8 cellular contexts compared by ENCODE assay signal in genomic region chr3:150409527-150410310, GRCh38. TPM values are rescaled to one million over a fixed set of nuclear protein-coding genes. Genes with fewer than 3 reads are reported as not detected.
DNase-seq lines count a peak whose midpoint lies in the region; ATAC-seq and TF ChIP-seq lines count a peak whose summit lies in the region.

No MANE protein-coding gene starts in this region.

- H3K36me3 Mint-ChIP-seq in naive thymus-derived CD8-positive, alpha-beta T cell: peaks cover 0 to 18% (median 10%) of the 10 kb centered on the region in 3 donors

- intact Hi-C loops in stomach (cut with DNase I; ENCODE audit: low total_unique reads): loop anchor here (10.0 kb wide), 1 partner anchor 85 kb away; no protein-coding TSS in a partner anchor

- peak overlapping the region; percentile 87 for H3K4me2 ChIP-seq in OCI-LY1 (ENCODE audit: low read length)
- peak overlapping the region; percentile 62 for H3K4me2 ChIP-seq in fibroblast of lung (ENCODE audit: extremely low read depth, insufficient read depth, low read length)

- CTCF ChIA-PET in BJ (lab: Yijun Ruan, JAX): interaction anchor here (0.5 to 6.0 kb wide), 20 partner anchors 8 to 472 kb away, joined by 3 to 48 read pairs (median 4); no protein-coding TSS in a partner anchor

- H3K27me3 ChIP-seq in BJ (ENCODE audit: control insufficient read depth, insufficient read depth, low read length) (no peaks in the 10 kb centered on the region), OCI-LY1 (ENCODE audit: insufficient read depth, low read length) (no peaks in the 10 kb centered on the region), fibroblast of lung (ENCODE audit: control insufficient read depth, insufficient read depth, low read length) (no peaks in the 10 kb centered on the region), stomach (no peaks in the 10 kb centered on the region)

- H2AFZ ChIP-seq in OCI-LY1 (ENCODE audit: low read length) (no peak overlapping the region), fibroblast of lung (ENCODE audit: low read length) (no peak overlapping the region)

- H3K79me2 ChIP-seq in OCI-LY1 (ENCODE audit: insufficient read depth, low read length) (peaks cover 54% of the 10 kb centered on the region), fibroblast of lung (ENCODE audit: control insufficient read depth, insufficient read depth, low read length) (peaks cover 67% of the 10 kb centered on the region)

- peak; percentile 25 for ATAC-seq in HG03378 (IDR thresholded peaks at IDR 0.05; ENCODE audit: unreplicated experiment)
- ATAC-seq in naive thymus-derived CD8-positive, alpha-beta T cell: peak; percentile 9 to 16

- POLR2A ChIA-PET in BJ (lab: Charles Lee): no interaction called here
- POLR2A ChIA-PET in naive thymus-derived CD8-positive, alpha-beta T cell (lab: Charles Lee): interaction anchor here (0.6 to 5.9 kb wide), 20 partner anchors 8 to 428 kb away, joined by 3 to 58 read pairs (median 4); partner anchors contain the start of genes EIF2A, ERICH6, SELENOT and SERP1

- H3K4me1 ChIP-seq in OCI-LY1 (ENCODE audit: insufficient read depth, low read length, severe bottlenecking): peaks cover 48% of the 10 kb centered on the region
- H3K4me1 ChIP-seq in fibroblast of lung (ENCODE audit: control insufficient read depth, extremely low read depth, insufficient read depth, low read length): peaks cover 3% of the 10 kb centered on the region
- H3K4me1 ChIP-seq in stomach: peaks cover 6 to 43% (median 34%) of the 10 kb centered on the region in 4 donors

- peak overlapping the region; percentile 91 to 99 (median 96) for H3K27ac Mint-ChIP-seq in naive thymus-derived CD8-positive, alpha-beta T cell

- peak overlapping the region; percentile 80 to 98 (median 92) for H3K4me3 Mint-ChIP-seq in naive thymus-derived CD8-positive, alpha-beta T cell

- H4K20me1 ChIP-seq in OCI-LY1 (ENCODE audit: insufficient read depth, low read length) (peaks cover 11% of the 10 kb centered on the region; the same call in 1 of the 2 replicates), fibroblast of lung (ENCODE audit: control insufficient read depth, extremely low read depth, insufficient read depth, low read length) (peaks cover 15% of the 10 kb centered on the region)

- in situ Hi-C loops in GM18951 (cut with MboI; ENCODE audit: low sequenced_read_pairs, unreplicated experiment): no loop called here

- WGBS in stomach, 5 donors: 0 to 1% (median 0%) methylated on average over 16 to 71 of the region's 71 CpGs

- H3K27ac ChIP-seq in OCI-LY1 (ENCODE audit: low read depth, low read length, poor library complexity, severe bottlenecking) (peak overlapping the region; percentile 87), fibroblast of lung (ENCODE audit: insufficient read depth, low read length) (peak overlapping the region; percentile 96), stomach (peak overlapping the region; percentile 99 to 100 (median 100))

- peaks cover 3% of the 10 kb centered on the region; the same call in 1 of the 2 replicates for H3F3A ChIP-seq in OCI-LY1 (ENCODE audit: insufficient read depth, low read length)

- no peaks in the 10 kb centered on the region for H3K27me3 Mint-ChIP-seq in naive thymus-derived CD8-positive, alpha-beta T cell

- no peaks in the 10 kb centered on the region for H3K9me3 Mint-ChIP-seq in naive thymus-derived CD8-positive, alpha-beta T cell

- DNase-seq in BJ (ENCODE audit: low read depth) (no peak), activated T-helper 1 cell treated with Interleukin-2 at 50 U/mL for 16 hours (ENCODE audit: low read depth) (peak; percentile 42), fibroblast of lung (ENCODE audit: low read depth in 2 of 2) (peak; percentile 69 to 75), stomach (peak; percentile 78)
- DNase-seq in naive thymus-derived CD8-positive, alpha-beta T cell: peak; percentile 40 to 78 (median 53)

- H3K9ac ChIP-seq in OCI-LY1 (ENCODE audit: low read length): peak overlapping the region; percentile 77
- peak overlapping the region; percentile 96 for H3K9ac ChIP-seq in fibroblast of lung (ENCODE audit: insufficient read depth, low read length)

- H3K4me1 Mint-ChIP-seq in naive thymus-derived CD8-positive, alpha-beta T cell: peaks cover 19 to 50% (median 42%) of the 10 kb centered on the region in 4 donors

- H3K36me3 ChIP-seq in BJ (ENCODE audit: control insufficient read depth, insufficient read depth, low read length): peaks cover 4% of the 10 kb centered on the region; the same call in 1 of the 2 replicates
- peaks cover 28% of the 10 kb centered on the region; the same call in 1 of the 2 replicates for H3K36me3 ChIP-seq in OCI-LY1 (ENCODE audit: insufficient read depth, low read length)
- H3K36me3 ChIP-seq in fibroblast of lung (ENCODE audit: control insufficient read depth, insufficient read depth, low read length): peaks cover 9% of the 10 kb centered on the region
- no peaks in the 10 kb centered on the region for H3K36me3 ChIP-seq in stomach

- H3K4me3 ChIP-seq in BJ (ENCODE audit: low read depth, low read length): peak overlapping the region; percentile 84
- peak overlapping the region; percentile 94 for H3K4me3 ChIP-seq in OCI-LY1 (ENCODE audit: low read depth, low read length, poor library complexity, severe bottlenecking)
- H3K4me3 ChIP-seq in fibroblast of lung (replicated peaks in 1 of 4; ENCODE audit: control extremely low read depth in 1 of 4, insufficient read depth in 1 of 4, low read depth in 3 of 4, low read length in 4 of 4): peak overlapping the region; percentile 81 to 97 (median 92)
- H3K4me3 ChIP-seq in stomach: peak overlapping the region; percentile 79 to 98 (median 90)

- peak; percentile 32 for TF ChIP-seq CTCF in BJ (IDR thresholded peaks at IDR 0.05; ENCODE audit: insufficient read depth, low read depth, low read length)
- peak; percentile 77 for TF ChIP-seq CTCF in OCI-LY1 (IDR thresholded peaks at IDR 0.05; ENCODE audit: low read length)
- TF ChIP-seq CTCF in fibroblast of lung (conservative IDR thresholded peaks at IDR 0.05 in 1 of 2, IDR thresholded peaks at IDR 0.05 in 1 of 2; ENCODE audit: low read depth in 1 of 2, low read length in 2 of 2): peak in 1 of 2 donors; percentile 32
- TF ChIP-seq CTCF in stomach (IDR thresholded peaks at IDR 0.05): peak in 5 of 7 experiments; percentile 39 to 61 (median 45)

- H3K9me3 ChIP-seq in OCI-LY1 (ENCODE audit: low read length): no peaks in the 10 kb centered on the region
- H3K9me3 ChIP-seq in fibroblast of lung (ENCODE audit: control insufficient read depth, insufficient read depth, low read depth, low read length): no peaks in the 10 kb centered on the region
- H3K9me3 ChIP-seq in stomach: no peaks in the 10 kb centered on the region

- TF ChIP-seq POLR2A in GM18951 (IDR thresholded peaks at IDR 0.05; ENCODE audit: extremely low read depth, insufficient read depth, insufficient read length) (peak; percentile 26), stomach (IDR thresholded peaks at IDR 0.05) (no peak)

- H3K9me2 ChIP-seq in OCI-LY1 (ENCODE audit: low read depth, low read length): no peaks in the 10 kb centered on the region

- TF ChIP-seq EP300 in stomach (IDR thresholded peaks at IDR 0.05): no peak

RNA-seq across cellular contexts. Expression of gene TSC22D2, which starts 1.6 kb away (rescaled TPM):
- polyA plus RNA-seq in BJ (2011; rRNA removed) (8.4 and 13.9 TPM in 2 replicates), fibroblast of lung (29.3 and 45.5 TPM in 2 replicates), stomach (10 to 100 TPM in 1 of 3 donors, 1 to 10 TPM in 2; 7.1 to 13.6 (median 7.7) TPM)
- polyA minus RNA-seq in BJ (2011; rRNA and poly(A)+ RNA removed): 25.4 and 26.1 TPM in 2 replicates
- total RNA-seq in fibroblast of lung (10.3 and 23.6 TPM in 2 replicates), stomach (10 to 100 TPM; 12.9 to 32.2 (median 23.9) TPM)
- 30.3 and 41.2 TPM in 2 replicates for polyA plus RNA-seq in fibroblast of lung (2012)
- polyA minus RNA-seq in fibroblast of lung (ENCODE audit: low replicate concordance): 11.1 and 13.0 TPM in 2 replicates
- total RNA-seq in naive thymus-derived CD8-positive, alpha-beta T cell: 10 to 100 TPM; 25.9 to 28.9 TPM
- 10 to 100 TPM in 1 of 3 donors, 1 to 10 TPM in 2; 6.3 to 11.8 (median 8.0) TPM for polyA plus RNA-seq in naive thymus-derived CD8-positive, alpha-beta T cell
